In genomic region chr12:19130224-19131019, GRCh38 we compare ENCODE assay signal across 8 cellular contexts. TPM values are rescaled to one million over a fixed set of nuclear protein-coding genes. Genes with fewer than 3 reads are reported as not detected.
DNase-seq lines count a peak whose midpoint lies in the region; ATAC-seq, FAIRE-seq and TF ChIP-seq lines count a peak whose summit lies in the region.

No MANE protein-coding gene starts in this region.

- H3K9me3 Mint-ChIP-seq in activated naive CD8-positive, alpha-beta T cell treated with anti-CD3 and anti-CD28 coated beads, Interleukin-2, amount 50 U/mL, for 24 hours = peaks cover 13% of the 10 kb centered on the region

- H3K27ac ChIP-seq in A549 (peak overlapping the region; percentile 82 to 93), pancreas (peak overlapping the region; percentile 82 to 97 (median 92))

- H3K4me3 Mint-ChIP-seq in activated naive CD8-positive, alpha-beta T cell treated with anti-CD3 and anti-CD28 coated beads, Interleukin-2, amount 50 U/mL, for 24 hours = peak overlapping the region; percentile 81

- intact Hi-C loops in left cardiac atrium (cut with DNase I) = loop anchor here (5.0 to 10.0 kb wide), 2 partner anchors 52 to 54 kb away; no protein-coding TSS in a partner anchor
- intact Hi-C loops in pancreas (cut with DNase I) = no loop called here

- TF ChIP-seq POLR2A in A549 (IDR thresholded peaks at IDR 0.05; ENCODE audit: low read length) = no peak

- TF ChIP-seq EP300 in A549 (IDR thresholded peaks at IDR 0.05) = no peak

- peaks cover 14% of the 10 kb centered on the region for H3K4me1 ChIP-seq in A549
- peaks cover 0 to 18% (median 13%) of the 10 kb centered on the region in 3 donors for H3K4me1 ChIP-seq in pancreas

- ATAC-seq in A549 (peak; percentile 57 to 68), left cardiac atrium (peak; percentile 20 to 50), pancreas (peak; percentile 26 to 57 (median 46)), GM21367 (IDR thresholded peaks at IDR 0.05; ENCODE audit: unreplicated experiment) (no peak)
- peak; percentile 33 for ATAC-seq in activated naive CD8-positive, alpha-beta T cell treated with anti-CD3 and anti-CD28 coated beads, Interleukin-2, amount 50 U/mL, for 24 hours

- H3K4me1 Mint-ChIP-seq in activated naive CD8-positive, alpha-beta T cell treated with anti-CD3 and anti-CD28 coated beads, Interleukin-2, amount 50 U/mL, for 24 hours = peaks cover 15% of the 10 kb centered on the region

- no peaks in the 10 kb centered on the region for H3K36me3 ChIP-seq in pancreas

- no peak for FAIRE-seq in A549 (lab: Jason Lieb, UNC)
- FAIRE-seq in pancreas (lab: Jason Lieb, UNC) = no peak

- H3K27ac Mint-ChIP-seq in activated naive CD8-positive, alpha-beta T cell treated with anti-CD3 and anti-CD28 coated beads, Interleukin-2, amount 50 U/mL, for 24 hours = no peak overlapping the region

- peak overlapping the region; percentile 71 for H3K4me3 ChIP-seq in A549
- peak overlapping the region; percentile 47 for H3K4me3 ChIP-seq in GM12864 (ENCODE audit: low read depth, low read length)
- H3K4me3 ChIP-seq in pancreas = peak overlapping the region; percentile 82 to 93 (median 86)

- peak overlapping the region; percentile 94 for H3K4me2 ChIP-seq in A549

- under 1% methylated on average over 47 of the region's 61 CpGs for WGBS in A549 (ENCODE audit: missing lambda C conversion rate)
- WGBS in pancreas, 2 donors = 0% methylated on average over 53 to 61 of the region's 61 CpGs

- TF ChIP-seq CTCF in A549 (IDR thresholded peaks at IDR 0.05) (no peak; the same call in 2 of the 3 replicates), GM12864 (IDR thresholded peaks at IDR 0.05; ENCODE audit: low read depth, low read length, missing control alignments) (no peak), pancreas (IDR thresholded peaks at IDR 0.05) (no peak)

- DNase-seq in A549 (ENCODE audit: low read depth in 1 of 2, low spot score in 1 of 2) = peak; percentile 19 to 31
- no peak for DNase-seq in GM12864 (ENCODE audit: low read depth)
- DNase-seq in NCI-H69 (lab: John Stamatoyannopoulos, UW) = peak; percentile 76
- peak; percentile 31 for DNase-seq in activated naive CD8-positive, alpha-beta T cell treated with anti-CD3 and anti-CD28 coated beads, Interleukin-2, amount 50 U/mL, for 24 hours
- DNase-seq in left cardiac atrium = peak; percentile 42
- DNase-seq in pancreas = peak; percentile 36 to 83 (median 57)
- DNase-seq in SKM-1 (lab: John Stamatoyannopoulos, UW; ENCODE audit: unreplicated experiment) = no peak

- CTCF ChIA-PET in A549 (lab: Yijun Ruan, JAX) = interaction anchor here (1.0 to 1.2 kb wide), 2 partner anchors 12 to 56 kb away, joined by 3 read pairs; no protein-coding TSS in a partner anchor

- H3K27me3 Mint-ChIP-seq in activated naive CD8-positive, alpha-beta T cell treated with anti-CD3 and anti-CD28 coated beads, Interleukin-2, amount 50 U/mL, for 24 hours = peaks cover 45% of the 10 kb centered on the region

- H3K36me3 Mint-ChIP-seq in activated naive CD8-positive, alpha-beta T cell treated with anti-CD3 and anti-CD28 coated beads, Interleukin-2, amount 50 U/mL, for 24 hours (ENCODE audit: low read depth) = no peaks in the 10 kb centered on the region

- TF ChIP-seq RAD21 in A549 (conservative IDR thresholded peaks at IDR 0.05 in 1 of 2, IDR thresholded peaks at IDR 0.05 in 1 of 2) = no peak

- H3K9me3 ChIP-seq in A549 = peaks cover 11% of the 10 kb centered on the region; the same call in 2 of the 3 replicates
- H3K9me3 ChIP-seq in pancreas = no peaks in the 10 kb centered on the region

- H3K27me3 ChIP-seq in pancreas = no peaks in the 10 kb centered on the region

- POLR2A ChIA-PET in A549 (lab: Yijun Ruan, JAX) = no interaction called here

TF ChIP-seq in A549, 52 proteins besides CTCF, POLR2A, EP300 and RAD21:
- TF ChIP-seq, protein P1, sequence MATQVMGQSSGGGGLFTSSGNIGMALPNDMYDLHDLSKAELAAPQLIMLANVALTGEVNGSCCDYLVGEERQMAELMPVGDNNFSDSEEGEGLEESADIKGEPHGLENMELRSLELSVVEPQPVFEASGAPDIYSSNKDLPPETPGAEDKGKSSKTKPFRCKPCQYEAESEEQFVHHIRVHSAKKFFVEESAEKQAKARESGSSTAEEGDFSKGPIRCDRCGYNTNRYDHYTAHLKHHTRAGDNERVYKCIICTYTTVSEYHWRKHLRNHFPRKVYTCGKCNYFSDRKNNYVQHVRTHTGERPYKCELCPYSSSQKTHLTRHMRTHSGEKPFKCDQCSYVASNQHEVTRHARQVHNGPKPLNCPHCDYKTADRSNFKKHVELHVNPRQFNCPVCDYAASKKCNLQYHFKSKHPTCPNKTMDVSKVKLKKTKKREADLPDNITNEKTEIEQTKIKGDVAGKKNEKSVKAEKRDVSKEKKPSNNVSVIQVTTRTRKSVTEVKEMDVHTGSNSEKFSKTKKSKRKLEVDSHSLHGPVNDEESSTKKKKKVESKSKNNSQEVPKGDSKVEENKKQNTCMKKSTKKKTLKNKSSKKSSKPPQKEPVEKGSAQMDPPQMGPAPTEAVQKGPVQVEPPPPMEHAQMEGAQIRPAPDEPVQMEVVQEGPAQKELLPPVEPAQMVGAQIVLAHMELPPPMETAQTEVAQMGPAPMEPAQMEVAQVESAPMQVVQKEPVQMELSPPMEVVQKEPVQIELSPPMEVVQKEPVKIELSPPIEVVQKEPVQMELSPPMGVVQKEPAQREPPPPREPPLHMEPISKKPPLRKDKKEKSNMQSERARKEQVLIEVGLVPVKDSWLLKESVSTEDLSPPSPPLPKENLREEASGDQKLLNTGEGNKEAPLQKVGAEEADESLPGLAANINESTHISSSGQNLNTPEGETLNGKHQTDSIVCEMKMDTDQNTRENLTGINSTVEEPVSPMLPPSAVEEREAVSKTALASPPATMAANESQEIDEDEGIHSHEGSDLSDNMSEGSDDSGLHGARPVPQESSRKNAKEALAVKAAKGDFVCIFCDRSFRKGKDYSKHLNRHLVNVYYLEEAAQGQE (IDR thresholded peaks at IDR 0.05) = no peak
- TF ChIP-seq JUN (IDR thresholded peaks at IDR 0.05) = peak in 1 of 2 experiments; percentile 6; a peak in 1 of 5 replicates

RNA-seq across cellular contexts. Expression of gene PLEKHA5, which starts 0.9 kb away (rescaled TPM):
- polyA plus RNA-seq in A549 (2011; rRNA removed) = 13.2 and 14.0 TPM in 2 replicates
- 2.7 and 2.9 TPM in 2 replicates for polyA plus RNA-seq in A549 (2012; cell fraction: cytosol; rRNA removed)
- 2.6 and 3.6 TPM in 2 replicates for polyA plus RNA-seq in A549 (2012; cell fraction: nucleus; rRNA removed)
- polyA plus RNA-seq in A549 (2017; fragmentation: RNase III; extraction: RNeasy Plus Mini Kit Qiagen cat#74134 plus additional on column Dnase treatment) = 6.1 to 8.6 TPM (median 7.6 TPM) in 3 replicates
- 9.9 and 11.5 TPM in 2 replicates for polyA minus RNA-seq in A549 (2011; rRNA and poly(A)+ RNA removed)
- total RNA-seq in left cardiac atrium = 10 to 100 TPM; 36.9 to 53.4 TPM
- 10 to 100 TPM; 16.7 to 26.4 (median 18.2) TPM for total RNA-seq in pancreas
- polyA plus RNA-seq in pancreas = 10 to 100 TPM; 10.3 to 14.7 TPM

Comparison
In these comparisons a context has a peak if more than half of its experiments do, and no peak if none do; other contexts are left out.
1. DNase-seq: peak in A549 (2 of 2), NCI-H69 (single experiment), activated naive CD8-positive, alpha-beta T cell treated with anti-CD3 and anti-CD28 coated beads, Interleukin-2, amount 50 U/mL, for 24 hours (single experiment), left cardiac atrium (single experiment) and pancreas (6 of 6); none in GM12864 (single experiment) and SKM-1 (single experiment).
2. intact Hi-C loops: an anchor here in left cardiac atrium (5.0 to 10.0 kb wide); none called in pancreas.
3. Peak in every context shown above with its lines, with median percentiles within 50 percentile points of each other: H3K4me3 ChIP-seq.